Comparison of ENCODE assay signal across 12 cellular contexts in the genomic region with DNA sequence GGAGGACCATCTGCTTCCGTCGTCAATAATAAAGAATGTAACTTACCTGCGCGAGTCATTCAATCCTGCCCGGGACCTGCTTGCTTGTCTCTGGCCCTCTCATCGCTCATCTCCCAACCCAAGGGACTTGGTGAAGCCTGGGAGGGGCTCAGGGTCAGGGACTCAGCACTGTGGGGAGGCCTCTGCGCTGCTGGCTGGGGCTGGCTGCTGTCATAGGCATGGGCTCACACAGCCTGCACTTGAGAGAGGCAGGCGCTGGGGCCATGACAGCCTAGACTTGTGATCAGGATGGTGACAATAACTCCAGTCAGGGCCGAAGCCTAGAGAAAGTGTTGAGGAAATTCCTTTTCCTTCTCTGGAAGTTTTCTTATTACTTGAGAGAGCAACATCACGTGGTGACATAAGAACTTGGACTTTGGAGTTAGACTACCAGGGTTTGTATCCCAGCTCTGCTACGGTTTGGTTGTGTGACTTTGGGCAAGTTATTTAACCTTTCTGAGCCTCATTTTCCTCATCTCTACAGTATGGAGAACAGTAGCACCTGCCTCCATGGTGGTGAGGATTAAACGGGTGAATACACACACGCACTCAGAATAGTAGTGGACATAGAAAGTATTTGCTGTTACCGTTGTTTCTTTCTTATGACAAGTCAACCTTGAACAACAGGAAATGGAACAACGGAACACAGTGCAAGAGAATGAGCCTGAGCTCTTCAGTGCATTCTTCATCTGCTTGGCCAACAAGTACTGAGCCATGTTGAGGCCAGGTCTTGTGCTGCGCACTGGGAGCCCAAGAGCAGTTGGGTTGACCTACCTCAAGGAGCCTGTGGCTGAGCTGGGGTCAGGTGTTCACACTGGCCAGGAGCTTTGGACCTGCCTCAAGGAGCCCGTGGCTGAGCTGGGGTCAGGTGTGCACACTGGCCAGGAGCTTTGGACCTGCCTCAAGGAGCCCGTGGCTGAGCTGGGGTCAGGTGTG.
DNase-seq lines count a peak whose midpoint lies in the region; ATAC-seq and TF ChIP-seq lines count a peak whose summit lies in the region.
"Had no signal": no experiment of that assay in that cellular context is flagged by ENCODE, and none has a peak within 500 bp of the region (broad histone marks: within the 10 kb centered on the region; RNA-seq: fewer than 3 reads in every experiment).

No MANE protein-coding gene starts in this region.

- H3K4me1 ChIP-seq in DOHH2 (ENCODE audit: control insufficient read depth, low read length) = peaks cover 85% of the 10 kb centered on the region

- intact Hi-C loops in activated B cell treated with CpG ODN at 0.5 μM for 24 hours (cut with micrococcal nuclease) = no loop called here

- CTCF ChIA-PET in activated B cell treated with CpG ODN at 0.5 μM for 24 hours (lab: Charles Lee) = no interaction called here

- ATAC-seq in GM19372 (IDR thresholded peaks at IDR 0.05; ENCODE audit: low read depth, unreplicated experiment) = peak; percentile 83
- ATAC-seq in HG02981 (IDR thresholded peaks at IDR 0.05; ENCODE audit: unreplicated experiment) = peak; percentile 74
- peak; percentile 59 for ATAC-seq in activated B cell treated with CpG ODN at 0.5 μM for 24 hours (ENCODE audit: low read depth)
- ATAC-seq in activated naive CD8-positive, alpha-beta T cell treated with anti-CD3 and anti-CD28 coated beads, Interleukin-2, amount 50 U/mL, for 24 hours = no peak
- ATAC-seq: left lung had no signal

- peak overlapping the region; percentile 43 for H3K27ac Mint-ChIP-seq in activated B cell treated with CpG ODN at 0.5 μM for 24 hours
- no peak overlapping the region for H3K27ac Mint-ChIP-seq in activated naive CD8-positive, alpha-beta T cell treated with anti-CD3 and anti-CD28 coated beads, Interleukin-2, amount 50 U/mL, for 24 hours

- H3K27me3 ChIP-seq in DOHH2 (ENCODE audit: control insufficient read depth, low read length) = no peaks in the 10 kb centered on the region
- H3K27me3 ChIP-seq: left lung, sigmoid colon had no signal

- POLR2A ChIA-PET in activated B cell treated with CpG ODN at 0.5 μM for 24 hours (lab: Charles Lee) = interaction anchor here (0.6 kb wide), 2 partner anchors 12 to 17 kb away, joined by 3 to 4 read pairs; no protein-coding TSS in a partner anchor

- H4K20me1 ChIP-seq in DOHH2 (ENCODE audit: control insufficient read depth, insufficient read depth, low read depth, low read length) = no peaks in the 10 kb centered on the region

- peak overlapping the region; percentile 65 for H3K4me3 ChIP-seq in DOHH2 (ENCODE audit: low read length)
- H3K4me3 ChIP-seq: left lung, sigmoid colon had no signal

- DNase-seq in activated B cell treated with CpG ODN at 0.5 μM for 24 hours (no peak), NCI-H2107 (lab: John Stamatoyannopoulos, UW) (no peak), amniotic stem cell (lab: John Stamatoyannopoulos, UW) (no peak), NCI-H1694 (lab: John Stamatoyannopoulos, UW) (no peak)
- no peak for DNase-seq in activated naive CD8-positive, alpha-beta T cell treated with anti-CD3 and anti-CD28 coated beads, Interleukin-2, amount 50 U/mL, for 24 hours
- DNase-seq: left lung; NCI-H69; sigmoid colon; stimulated activated naive CD4-positive, alpha-beta T cell had no signal

- H3K36me3 ChIP-seq in DOHH2 (ENCODE audit: control insufficient read depth, low read length) = peaks cover 47% of the 10 kb centered on the region

- peaks cover 30% of the 10 kb centered on the region for H3F3A ChIP-seq in DOHH2 (ENCODE audit: control insufficient read depth, insufficient read depth)

- H3K4me1 Mint-ChIP-seq in activated B cell treated with CpG ODN at 0.5 μM for 24 hours = peaks cover 48% of the 10 kb centered on the region
- H3K4me1 Mint-ChIP-seq in activated naive CD8-positive, alpha-beta T cell treated with anti-CD3 and anti-CD28 coated beads, Interleukin-2, amount 50 U/mL, for 24 hours = peaks cover 22% of the 10 kb centered on the region

- no peaks in the 10 kb centered on the region for H3K9me3 ChIP-seq in DOHH2 (ENCODE audit: control insufficient read depth, insufficient read depth, low read length)
- H3K9me3 ChIP-seq: left lung, sigmoid colon had no signal

- peaks cover 21% of the 10 kb centered on the region for H3K36me3 Mint-ChIP-seq in activated B cell treated with CpG ODN at 0.5 μM for 24 hours (ENCODE audit: low read depth)
- H3K36me3 Mint-ChIP-seq in activated naive CD8-positive, alpha-beta T cell treated with anti-CD3 and anti-CD28 coated beads, Interleukin-2, amount 50 U/mL, for 24 hours (ENCODE audit: low read depth) = peaks cover 5% of the 10 kb centered on the region

- H3K4me2 ChIP-seq in DOHH2 (ENCODE audit: low read length) = peak overlapping the region; percentile 95

- H3K9me3 Mint-ChIP-seq in activated B cell treated with CpG ODN at 0.5 μM for 24 hours = no peaks in the 10 kb centered on the region
- H3K9me3 Mint-ChIP-seq in activated naive CD8-positive, alpha-beta T cell treated with anti-CD3 and anti-CD28 coated beads, Interleukin-2, amount 50 U/mL, for 24 hours = no peaks in the 10 kb centered on the region

- H3K9me2 ChIP-seq in DOHH2 (replicated peaks; ENCODE audit: control insufficient read depth, low read length) = no peaks in the 10 kb centered on the region

- H3K79me2 ChIP-seq in DOHH2 (ENCODE audit: control insufficient read depth, low read length) = peaks cover 88% of the 10 kb centered on the region

- TF ChIP-seq CTCF in DOHH2 (IDR thresholded peaks at IDR 0.05; ENCODE audit: low read depth, low read length, poor library complexity, severe bottlenecking) = no peak
- TF ChIP-seq CTCF in activated B cell treated with CpG ODN at 0.5 μM for 24 hours (IDR thresholded peaks at IDR 0.05) = no peak

- peak overlapping the region; percentile 92 for H3K27ac ChIP-seq in DOHH2 (ENCODE audit: low read depth, low read length)
- H3K27ac ChIP-seq: left lung, sigmoid colon had no signal

- H3K4me3 Mint-ChIP-seq in activated B cell treated with CpG ODN at 0.5 μM for 24 hours = no peak overlapping the region
- H3K4me3 Mint-ChIP-seq in activated naive CD8-positive, alpha-beta T cell treated with anti-CD3 and anti-CD28 coated beads, Interleukin-2, amount 50 U/mL, for 24 hours = no peak overlapping the region

- no peaks in the 10 kb centered on the region for H3K27me3 Mint-ChIP-seq in activated B cell treated with CpG ODN at 0.5 μM for 24 hours
- no peaks in the 10 kb centered on the region for H3K27me3 Mint-ChIP-seq in activated naive CD8-positive, alpha-beta T cell treated with anti-CD3 and anti-CD28 coated beads, Interleukin-2, amount 50 U/mL, for 24 hours
